In the genomic region with DNA sequence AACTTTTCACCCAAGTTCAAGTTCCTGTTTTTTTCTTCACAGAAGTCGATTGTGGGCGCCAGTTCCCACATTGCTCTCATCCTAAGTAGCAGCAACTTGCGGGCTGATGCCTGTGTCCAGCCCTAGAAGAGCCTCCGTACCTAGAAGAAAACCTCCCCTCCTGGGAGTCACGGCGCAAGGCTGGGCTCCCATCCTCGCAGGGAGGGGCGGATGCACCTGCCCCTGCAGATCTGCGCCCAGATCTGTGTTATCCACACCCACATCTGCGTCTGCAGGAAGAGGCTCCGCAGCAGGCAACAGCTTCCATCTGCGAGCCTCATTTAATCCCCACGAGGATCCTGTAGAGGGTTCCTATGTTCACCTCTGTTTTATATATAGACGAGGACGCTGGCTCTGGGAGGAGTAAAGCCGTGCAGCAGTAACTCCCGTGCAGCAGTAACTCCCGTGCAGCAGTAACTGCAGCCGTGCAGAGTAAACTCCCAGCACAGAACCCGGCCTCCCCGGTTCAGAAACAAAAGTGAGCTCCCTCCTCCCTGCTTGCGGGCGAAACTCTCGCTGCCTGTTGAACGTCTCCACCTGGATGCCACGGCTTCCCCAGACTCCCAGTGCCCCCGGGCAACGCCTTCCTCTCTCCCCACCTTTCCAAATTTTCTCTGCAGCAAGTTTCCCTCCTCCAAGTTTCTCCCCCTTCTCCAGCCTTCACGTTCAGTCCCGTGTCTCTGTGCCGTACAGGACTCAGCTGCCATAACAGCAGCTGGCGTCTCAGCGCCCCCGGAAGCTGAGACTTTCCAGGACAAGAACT, we compare ENCODE assay signal across 1 cellular context.
TF ChIP-seq lines count a peak whose summit lies in the region.

No MANE protein-coding gene starts in this region.

TF ChIP-seq in IMR-90, 13 proteins besides CTCF, POLR2A, EP300 and RAD21:
- TF ChIP-seq MAZ (IDR thresholded peaks at IDR 0.05; ENCODE audit: borderline replicate concordance, low read depth, low read length) (no peak), BHLHE40 (IDR thresholded peaks at IDR 0.05; ENCODE audit: low read depth, low read length) (no peak), FOS (IDR thresholded peaks at IDR 0.05; ENCODE audit: low read depth, low read length) (no peak), CEBPB (IDR thresholded peaks at IDR 0.05; ENCODE audit: low read depth, low read length) (no peak), NFE2L2 (IDR thresholded peaks at IDR 0.05; ENCODE audit: low read depth, low read length) (no peak), MAFK (IDR thresholded peaks at IDR 0.05; ENCODE audit: low read depth, low read length) (no peak), RFX5 (IDR thresholded peaks at IDR 0.05; ENCODE audit: low read depth, low read length) (no peak), MXI1 (IDR thresholded peaks at IDR 0.05; ENCODE audit: borderline replicate concordance, low read depth, low read length) (no peak), CHD1 (IDR thresholded peaks at IDR 0.05; ENCODE audit: low read depth, low read length) (no peak), SMC3 (IDR thresholded peaks at IDR 0.05; ENCODE audit: low read depth, low read length) (no peak), RCOR1 (IDR thresholded peaks at IDR 0.05; ENCODE audit: insufficient replicate concordance, low read length) (no peak)
- TF ChIP-seq, protein P1, sequence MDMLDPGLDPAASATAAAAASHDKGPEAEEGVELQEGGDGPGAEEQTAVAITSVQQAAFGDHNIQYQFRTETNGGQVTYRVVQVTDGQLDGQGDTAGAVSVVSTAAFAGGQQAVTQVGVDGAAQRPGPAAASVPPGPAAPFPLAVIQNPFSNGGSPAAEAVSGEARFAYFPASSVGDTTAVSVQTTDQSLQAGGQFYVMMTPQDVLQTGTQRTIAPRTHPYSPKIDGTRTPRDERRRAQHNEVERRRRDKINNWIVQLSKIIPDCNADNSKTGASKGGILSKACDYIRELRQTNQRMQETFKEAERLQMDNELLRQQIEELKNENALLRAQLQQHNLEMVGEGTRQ (IDR thresholded peaks at IDR 0.05; ENCODE audit: low read depth, low read length): no peak
- TF ChIP-seq, protein P2, sequence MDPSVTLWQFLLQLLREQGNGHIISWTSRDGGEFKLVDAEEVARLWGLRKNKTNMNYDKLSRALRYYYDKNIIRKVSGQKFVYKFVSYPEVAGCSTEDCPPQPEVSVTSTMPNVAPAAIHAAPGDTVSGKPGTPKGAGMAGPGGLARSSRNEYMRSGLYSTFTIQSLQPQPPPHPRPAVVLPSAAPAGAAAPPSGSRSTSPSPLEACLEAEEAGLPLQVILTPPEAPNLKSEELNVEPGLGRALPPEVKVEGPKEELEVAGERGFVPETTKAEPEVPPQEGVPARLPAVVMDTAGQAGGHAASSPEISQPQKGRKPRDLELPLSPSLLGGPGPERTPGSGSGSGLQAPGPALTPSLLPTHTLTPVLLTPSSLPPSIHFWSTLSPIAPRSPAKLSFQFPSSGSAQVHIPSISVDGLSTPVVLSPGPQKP (IDR thresholded peaks at IDR 0.05; ENCODE audit: borderline replicate concordance, low read depth, low read length): no peak
